ENCODE assay signal across 10 cellular contexts in the genomic region with DNA sequence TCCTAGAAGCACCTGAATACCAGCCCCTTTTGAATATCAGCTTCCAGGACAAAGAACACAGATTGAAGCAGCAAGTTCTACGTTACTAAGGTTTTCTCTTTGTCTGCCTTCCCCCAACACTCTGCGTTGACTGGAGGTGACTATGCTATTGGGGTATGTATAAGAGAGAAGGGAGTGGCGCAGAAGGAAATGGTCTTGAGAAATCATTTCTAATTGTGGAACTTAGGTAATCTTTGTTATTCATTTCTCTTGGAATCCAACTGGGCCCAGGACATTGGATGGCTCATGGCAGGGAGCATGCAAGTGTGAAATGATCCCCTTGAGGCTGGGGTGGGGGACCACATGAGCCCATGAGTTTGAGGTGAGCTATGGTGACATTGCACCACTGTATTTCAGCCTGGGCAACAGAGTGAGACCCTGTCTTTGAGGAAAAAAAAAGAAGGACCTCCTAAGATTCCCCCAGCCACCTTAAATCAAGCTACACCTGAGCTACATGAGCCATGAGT. TPM values are rescaled to one million over a fixed set of nuclear protein-coding genes. Genes with fewer than 3 reads are reported as not detected.
A peak's percentile ranks its signal among the peaks of the same experiment; 100 is the strongest.
DNase-seq lines count a peak whose midpoint lies in the region; ATAC-seq and TF ChIP-seq lines count a peak whose summit lies in the region.
"Had no signal": no experiment of that assay in that cellular context is flagged by ENCODE, and none has a peak within 500 bp of the region (broad histone marks: within the 10 kb centered on the region; RNA-seq: fewer than 3 reads in every experiment).

No MANE protein-coding gene starts in this region.

- H3K27me3 ChIP-seq in PC-9 (ENCODE audit: insufficient read depth, low read depth) = no peaks in the 10 kb centered on the region
- no peaks in the 10 kb centered on the region for H3K27me3 ChIP-seq in HAP-1 (ENCODE audit: low read depth)
- no peaks in the 10 kb centered on the region for H3K27me3 ChIP-seq in endodermal cell (ENCODE audit: control insufficient read depth, insufficient read depth, low read length, poor library complexity, severe bottlenecking)

- H4K20me1 ChIP-seq in PC-9 (ENCODE audit: insufficient read depth) = no peaks in the 10 kb centered on the region

- DNase-seq in GM03348 (ENCODE audit: low spot score) (peak; percentile 86), PC-9 (peak; percentile 68 to 99), epithelial cell of proximal tubule (ENCODE audit: low read depth) (peak; percentile 96), sciatic nerve (ENCODE audit: low spot score) (no peak), HAP-1 (ENCODE audit: low spot score in 2 of 2) (no peak), germinal center (ENCODE audit: low spot score) (no peak), endodermal cell (no peak)
- DNase-seq: DMS79, NCI-H1417 had no signal

- H3K9me3 ChIP-seq in PC-9 (ENCODE audit: insufficient read depth, low read depth) (no peaks in the 10 kb centered on the region), HAP-1 (no peaks in the 10 kb centered on the region), endodermal cell (ENCODE audit: control insufficient read depth, low read length) (no peaks in the 10 kb centered on the region)

- peak overlapping the region; percentile 73 for H3K4me2 ChIP-seq in PC-9

- no peaks in the 10 kb centered on the region for H3K9me3 Mint-ChIP-seq in endodermal cell

- H3K79me2 ChIP-seq in PC-9 (ENCODE audit: low read depth) = no peaks in the 10 kb centered on the region

- H3K4me1 Mint-ChIP-seq in endodermal cell = peaks cover 18% of the 10 kb centered on the region

- TF ChIP-seq CTCF in PC-9 (conservative IDR thresholded peaks at IDR 0.05) = no peak
- no peak for TF ChIP-seq CTCF in epithelial cell of proximal tubule (conservative IDR thresholded peaks at IDR 0.05; ENCODE audit: low read depth, low read length)
- TF ChIP-seq CTCF in endodermal cell (conservative IDR thresholded peaks at IDR 0.05) = no peak

- 95% methylated on average over 3 of the region's 3 CpGs; no CpG with 5 or more reads in 1 of the 2 experiments for WGBS in endodermal cell (ENCODE audit: insufficient coverage in 1 of 2, insufficient read length in 1 of 2), 2 experiments

- peaks cover 35% of the 10 kb centered on the region for H3F3A ChIP-seq in PC-9 (ENCODE audit: insufficient read depth, low read depth)

- H3K27me3 Mint-ChIP-seq in endodermal cell (ENCODE audit: insufficient read depth) = no peaks in the 10 kb centered on the region

- H3K9ac ChIP-seq in endodermal cell (ENCODE audit: extremely low read depth, low read length, poor library complexity, severe bottlenecking) = no peak overlapping the region

- ATAC-seq in sciatic nerve (peak; percentile 15), GM21528 (IDR thresholded peaks at IDR 0.05; ENCODE audit: low FRiP score, unreplicated experiment) (no peak)

- H3K4me1 ChIP-seq in PC-9 (replicated peaks; ENCODE audit: insufficient read depth) (peaks cover 46% of the 10 kb centered on the region), HAP-1 (no peaks in the 10 kb centered on the region), endodermal cell (ENCODE audit: control insufficient read depth, insufficient read depth, low read length) (peaks cover 4% of the 10 kb centered on the region)

- H3K4me3 Mint-ChIP-seq in endodermal cell = no peak overlapping the region

- POLR2A ChIA-PET in PC-9 (lab: Charles Lee; ENCODE audit: unreplicated experiment) = interaction anchor here (0.7 kb wide), 1 partner anchor 20 kb away, joined by 3 read pairs; no protein-coding TSS in a partner anchor

- in situ Hi-C loops in HAP-1 (cut with MboI; ENCODE audit: low sequenced_read_pairs) = no loop called here

- intact Hi-C loops in PC-9 (cut with micrococcal nuclease; ENCODE audit: unreplicated experiment) = loop anchor here (1.0 to 10.0 kb wide), 5 partner anchors 16 to 1170 kb away; partner anchors contain the start of gene XDH
- intact Hi-C loops in sciatic nerve (cut with DNase I) = no loop called here

- H3K4me3 ChIP-seq in PC-9 (peak overlapping the region; percentile 22; the same call in 1 of the 2 replicates), epithelial cell of proximal tubule (ENCODE audit: low read depth, low read length) (no peak overlapping the region), HAP-1 (no peak overlapping the region), endodermal cell (ENCODE audit: low read length) (no peak overlapping the region)

- H3K36me3 ChIP-seq in PC-9 (ENCODE audit: low read depth) (peaks cover 13% of the 10 kb centered on the region; the same call in 1 of the 2 replicates), HAP-1 (replicated peaks) (no peaks in the 10 kb centered on the region), endodermal cell (ENCODE audit: control insufficient read depth, insufficient read depth, low read length) (no peaks in the 10 kb centered on the region)

- H2AFZ ChIP-seq in PC-9 = no peak overlapping the region

- no peak overlapping the region for H3K27ac Mint-ChIP-seq in endodermal cell

- H3K27ac ChIP-seq in PC-9 (peak overlapping the region; percentile 98), endodermal cell (ENCODE audit: low read depth, low read length) (no peak overlapping the region)

- TSS peak; percentile 88 for BruUV-seq in PC-9 (replicated peaks; lab: Mats Ljungman, UMichigan)

- CTCF ChIA-PET in PC-9 (lab: Charles Lee) = interaction anchor here (0.8 kb wide), 2 partner anchors 44 to 138 kb away, joined by 3 read pairs; no protein-coding TSS in a partner anchor

- H3K9me2 ChIP-seq in PC-9 (ENCODE audit: insufficient read depth) = no peaks in the 10 kb centered on the region

- peaks cover 4% of the 10 kb centered on the region for H3K36me3 Mint-ChIP-seq in endodermal cell (ENCODE audit: low read depth)

RNA-seq across cellular contexts. Expression of gene XDH, which starts 29.7 kb away (rescaled TPM):
- total RNA-seq in PC-9 (2021) (5.7 and 7.7 TPM in 2 replicates), epithelial cell of proximal tubule (1.0 and 2.2 TPM in 2 replicates), sciatic nerve (0.22 TPM), endodermal cell (1 to 10 TPM; 1.9 to 4.0 TPM)
- polyA plus RNA-seq in endodermal cell (2013, experiment 1 of 2) = 0.61 TPM
- polyA plus RNA-seq in endodermal cell (2013, experiment 2 of 2) = 0.41 TPM

Comparison
In these comparisons a context has a peak if more than half of its experiments do, and no peak if none do; other contexts are left out.
1. DNase-seq: peak in GM03348 (single experiment), PC-9 (2 of 2) and epithelial cell of proximal tubule (single experiment); none in sciatic nerve (single experiment), HAP-1 (0 of 2), germinal center (single experiment) and endodermal cell (single experiment).